In genomic region chr17:8160741-8161221, GRCh38 we compare ENCODE assay signal across 8 cellular contexts. TPM values are rescaled to one million over a fixed set of nuclear protein-coding genes. Genes with fewer than 3 reads are reported as not detected.
A peak's percentile ranks its signal among the peaks of the same experiment; 100 is the strongest.
DNase-seq lines count a peak whose midpoint lies in the region; ATAC-seq and TF ChIP-seq lines count a peak whose summit lies in the region.

No MANE protein-coding gene starts in this region.

- H3K9me2 ChIP-seq in PC-3 (replicated peaks; ENCODE audit: low read length): no peaks in the 10 kb centered on the region

- peak overlapping the region; percentile 100 for H3K4me3 ChIP-seq in BLaER1
- H3K4me3 ChIP-seq in PC-3 (ENCODE audit: low read length): peak overlapping the region; percentile 88; the same call in 1 of the 2 replicates
- H3K4me3 ChIP-seq in epithelial cell of esophagus (ENCODE audit: low read length): peak overlapping the region; percentile 8
- peak overlapping the region; percentile 94 to 95 for H3K4me3 ChIP-seq in neutrophil (ENCODE audit: low read depth in 1 of 2, low read length in 1 of 2)

- POLR2A ChIA-PET in PC-3 (lab: Charles Lee; ENCODE audit: unreplicated experiment): no interaction called here

- in situ Hi-C loops in KBM-7 (cut with MboI; ENCODE audit: low pct_unique_long_range_greater_than_20kb, low sequenced_read_pairs): no loop called here

- no peak overlapping the region for H2AFZ ChIP-seq in PC-3 (ENCODE audit: low read length)

- H3K79me2 ChIP-seq in PC-3 (ENCODE audit: low read length): peaks cover 22% of the 10 kb centered on the region

- H3K36me3 ChIP-seq in BLaER1: peaks cover 22% of the 10 kb centered on the region
- H3K36me3 ChIP-seq in PC-3 (ENCODE audit: low read depth, low read length): no peaks in the 10 kb centered on the region; the same call in 1 of the 2 replicates
- peaks cover 33% of the 10 kb centered on the region for H3K36me3 ChIP-seq in neutrophil

- H3K9me3 ChIP-seq in BLaER1 (no peaks in the 10 kb centered on the region), PC-3 (ENCODE audit: low read length) (no peaks in the 10 kb centered on the region), neutrophil (no peaks in the 10 kb centered on the region)

- DNase-seq in PC-3 (no peak), epithelial cell of esophagus (ENCODE audit: low read depth) (no peak), KBM-7 (no peak), left colon (no peak), NCI-H526 (lab: John Stamatoyannopoulos, UW) (no peak), NCI-H187 treated with DMSO at 0.1 percent for 48 hours (lab: John Stamatoyannopoulos, UW) (no peak)

- CTCF ChIA-PET in PC-3 (lab: Charles Lee): no interaction called here

- H3K27me3 ChIP-seq in BLaER1 (no peaks in the 10 kb centered on the region), PC-3 (ENCODE audit: low read length) (no peaks in the 10 kb centered on the region), neutrophil (no peaks in the 10 kb centered on the region)

- ATAC-seq in PC-3 (no peak), left colon (no peak)

- H3K4me2 ChIP-seq in BLaER1 (peak overlapping the region; percentile 99), PC-3 (ENCODE audit: low read length) (peak overlapping the region; percentile 96; the same call in 1 of the 2 replicates)

- H3K27ac ChIP-seq in BLaER1 (peak overlapping the region; percentile 46), PC-3 (ENCODE audit: low read length) (no peak overlapping the region), neutrophil (peak overlapping the region; percentile 95)

- BruUV-seq in PC-3 (replicated peaks; lab: Mats Ljungman, UMichigan): no TSS peak

- H4K20me1 ChIP-seq in BLaER1: peaks cover 32% of the 10 kb centered on the region
- H4K20me1 ChIP-seq in PC-3 (ENCODE audit: low read length): 0 out of 2 replicates have a peak, but pooled peaks cover 2% of the 10 kb centered on the region

- peak overlapping the region; percentile 99 for H3K9ac ChIP-seq in BLaER1
- H3K9ac ChIP-seq in PC-3 (ENCODE audit: low read length): no peak overlapping the region

- no peak for TF ChIP-seq CTCF in PC-3 (conservative IDR thresholded peaks at IDR 0.05; ENCODE audit: low read depth, low read length)
- TF ChIP-seq CTCF in epithelial cell of esophagus (IDR thresholded peaks at IDR 0.05; ENCODE audit: insufficient read depth, low read depth, low read length, missing control alignments): no peak
- no peak for TF ChIP-seq CTCF in neutrophil (IDR thresholded peaks at IDR 0.05)

- H3F3A ChIP-seq in PC-3 (ENCODE audit: low read length, unreplicated experiment): no peaks in the 10 kb centered on the region

- intact Hi-C loops in PC-3 (cut with micrococcal nuclease): no loop called here
- intact Hi-C loops in left colon (cut with DNase I, micrococcal nuclease): no loop called here

- H3K4me1 ChIP-seq in BLaER1: peaks cover 65% of the 10 kb centered on the region
- peaks cover 31% of the 10 kb centered on the region for H3K4me1 ChIP-seq in PC-3 (ENCODE audit: insufficient read depth, low read length)
- peaks cover 69 to 70% of the 10 kb centered on the region in 2 experiments for H3K4me1 ChIP-seq in neutrophil (ENCODE audit: control insufficient read depth in 1 of 2, insufficient read depth in 1 of 2, low read depth in 1 of 2, low read length in 1 of 2)

RNA-seq across cellular contexts. Expression of gene VAMP2, which starts 2.0 kb away (rescaled TPM):
- total RNA-seq in PC-3 (2014; rRNA removed) (5.0 and 18.0 TPM in 2 replicates), left colon (10 to 100 TPM; 45.1 to 56.3 TPM)

RNA-seq across cellular contexts. Expression of gene PER1, which starts 8.6 kb away (rescaled TPM):
- total RNA-seq in PC-3 (2014; rRNA removed) (25.0 and 47.2 TPM in 2 replicates), left colon (100 to 1,000 TPM in 1 of 2 donors, 10 to 100 TPM in 1; 35.0 to 113 TPM)

RNA-seq across cellular contexts. Expression of gene TMEM107, which starts 15.4 kb away (rescaled TPM):
- total RNA-seq in PC-3 (2014; rRNA removed) (19.0 and 26.6 TPM in 2 replicates), left colon (10 to 100 TPM; 11.3 to 12.6 TPM)

RNA-seq across cellular contexts. Expression of gene BORCS6, which starts 29.2 kb away (rescaled TPM):
- 5.9 and 7.3 TPM in 2 replicates for total RNA-seq in PC-3 (2014; rRNA removed)
- total RNA-seq in left colon: 10 to 100 TPM; 12.2 to 13.3 TPM

RNA-seq across cellular contexts. Expression of gene HES7, which starts 36.9 kb away (rescaled TPM):
- total RNA-seq in PC-3 (2014; rRNA removed): 2.9 TPM in 1 of 2 replicates, not detected in the other
- not detected for total RNA-seq in left colon

Comparison
In these comparisons a context has a peak if more than half of its experiments do, and no peak if none do; other contexts are left out.
1. H3K4me3 ChIP-seq: peak in every context shown above with its lines; median percentile 100 in BLaER1; 94 in neutrophil; 88 in PC-3; 8 in epithelial cell of esophagus.